ENCODE assay signal across 2 cellular contexts in the genomic region with DNA sequence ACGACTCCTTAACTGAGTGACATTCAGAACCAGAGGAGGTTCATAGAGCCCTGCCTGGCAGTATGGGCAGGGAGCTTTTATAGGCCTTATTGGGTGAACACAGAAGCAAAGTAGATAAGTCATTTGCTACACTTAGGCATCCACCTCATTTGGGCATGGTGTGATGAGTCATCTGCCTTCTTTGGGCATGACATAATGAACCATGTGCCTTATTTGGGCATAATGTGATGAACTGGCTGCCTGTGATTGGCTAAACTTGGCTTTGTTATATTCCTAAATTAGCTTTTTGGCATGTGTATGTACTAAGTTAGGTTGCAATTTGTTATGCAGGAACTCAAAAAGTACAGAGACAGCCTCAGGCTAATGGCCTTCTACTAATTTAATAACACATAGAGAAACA.
TF ChIP-seq lines count a peak whose summit lies in the region.

No MANE protein-coding gene starts in this region.

TF ChIP-seq in HEK293, 187 proteins besides CTCF, POLR2A, EP300 and RAD21:
- TF ChIP-seq, protein P1, sequence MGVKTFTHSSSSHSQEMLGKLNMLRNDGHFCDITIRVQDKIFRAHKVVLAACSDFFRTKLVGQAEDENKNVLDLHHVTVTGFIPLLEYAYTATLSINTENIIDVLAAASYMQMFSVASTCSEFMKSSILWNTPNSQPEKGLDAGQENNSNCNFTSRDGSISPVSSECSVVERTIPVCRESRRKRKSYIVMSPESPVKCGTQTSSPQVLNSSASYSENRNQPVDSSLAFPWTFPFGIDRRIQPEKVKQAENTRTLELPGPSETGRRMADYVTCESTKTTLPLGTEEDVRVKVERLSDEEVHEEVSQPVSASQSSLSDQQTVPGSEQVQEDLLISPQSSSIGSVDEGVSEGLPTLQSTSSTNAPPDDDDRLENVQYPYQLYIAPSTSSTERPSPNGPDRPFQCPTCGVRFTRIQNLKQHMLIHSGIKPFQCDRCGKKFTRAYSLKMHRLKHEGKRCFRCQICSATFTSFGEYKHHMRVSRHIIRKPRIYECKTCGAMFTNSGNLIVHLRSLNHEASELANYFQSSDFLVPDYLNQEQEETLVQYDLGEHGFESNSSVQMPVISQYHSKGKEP (tag by site-specific recombination; IDR thresholded peaks at IDR 0.05): no peak
- TF ChIP-seq ZNF366 (tag by site-specific recombination; conservative IDR thresholded peaks at IDR 0.05) (no peak), SETDB1 (IDR thresholded peaks at IDR 0.05; ENCODE audit: insufficient read length, low read length) (peak; percentile 65), KLF16 (tag by site-specific recombination; IDR thresholded peaks at IDR 0.05) (no peak)
- TF ChIP-seq, protein P2, sequence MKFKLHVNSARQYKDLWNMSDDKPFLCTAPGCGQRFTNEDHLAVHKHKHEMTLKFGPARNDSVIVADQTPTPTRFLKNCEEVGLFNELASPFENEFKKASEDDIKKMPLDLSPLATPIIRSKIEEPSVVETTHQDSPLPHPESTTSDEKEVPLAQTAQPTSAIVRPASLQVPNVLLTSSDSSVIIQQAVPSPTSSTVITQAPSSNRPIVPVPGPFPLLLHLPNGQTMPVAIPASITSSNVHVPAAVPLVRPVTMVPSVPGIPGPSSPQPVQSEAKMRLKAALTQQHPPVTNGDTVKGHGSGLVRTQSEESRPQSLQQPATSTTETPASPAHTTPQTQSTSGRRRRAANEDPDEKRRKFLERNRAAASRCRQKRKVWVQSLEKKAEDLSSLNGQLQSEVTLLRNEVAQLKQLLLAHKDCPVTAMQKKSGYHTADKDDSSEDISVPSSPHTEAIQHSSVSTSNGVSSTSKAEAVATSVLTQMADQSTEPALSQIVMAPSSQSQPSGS (tag by site-specific recombination; IDR thresholded peaks at IDR 0.05; ENCODE audit: low read depth): no peak

TF ChIP-seq in H1, 55 proteins besides CTCF, POLR2A, EP300 and RAD21:
- TF ChIP-seq SRF (IDR thresholded peaks at IDR 0.05; ENCODE audit: low read depth, low read length): peak; percentile 82
- 0 out of 2 replicates have a peak, but pooled peaks have one; percentile 38 for TF ChIP-seq JUND (IDR thresholded peaks at IDR 0.05; ENCODE audit: low read length)
- no peak for TF ChIP-seq SP4 (IDR thresholded peaks at IDR 0.05; ENCODE audit: low read length)
